Comparison of ENCODE assay signal across 8 cellular contexts in the genomic region with DNA sequence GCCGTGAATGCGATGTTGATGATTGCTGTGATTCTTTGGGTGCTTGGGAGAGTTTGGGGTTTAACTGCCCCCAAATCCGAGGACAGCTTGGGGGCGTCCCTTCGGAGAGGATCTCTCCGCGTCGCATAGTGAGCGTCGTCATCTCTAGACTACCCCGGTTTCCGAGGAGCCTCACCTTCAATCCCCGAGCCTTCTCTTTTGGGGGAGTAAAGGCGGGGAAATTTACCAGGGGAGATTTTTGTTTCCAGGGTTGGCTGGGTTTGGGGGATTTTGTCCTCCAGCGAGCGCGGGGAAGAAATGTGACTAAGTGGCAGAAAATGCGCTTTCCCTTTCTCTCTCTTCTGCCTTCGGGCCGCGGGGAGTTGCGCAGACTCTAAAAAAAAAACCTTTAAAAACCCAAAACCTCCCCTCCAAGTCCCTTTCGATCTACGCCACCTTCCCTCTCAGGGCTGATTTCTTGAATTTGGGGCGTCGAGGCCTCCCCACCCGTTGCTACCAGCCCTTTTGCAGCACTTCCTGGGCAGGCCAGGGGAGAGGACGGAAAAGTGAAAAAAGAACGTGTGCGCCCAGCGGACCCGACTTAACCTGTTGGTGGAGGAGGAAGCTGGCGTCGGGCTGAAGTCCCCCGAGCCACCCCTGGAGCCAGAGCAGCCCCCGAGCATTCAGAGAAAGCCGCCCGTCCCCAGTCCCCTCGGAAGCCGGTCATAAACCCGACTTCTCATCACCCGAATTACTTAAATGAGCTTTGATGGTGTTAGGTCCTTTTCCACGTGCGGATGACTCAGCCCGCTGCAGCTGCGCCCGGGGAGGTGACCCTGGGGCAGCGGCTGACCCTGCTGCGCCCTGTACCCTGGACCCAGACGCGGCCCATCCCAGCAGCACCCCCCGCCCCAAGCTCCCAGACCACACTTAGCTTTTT. TPM values are rescaled to one million over a fixed set of nuclear protein-coding genes. Genes with fewer than 3 reads are reported as not detected.
A peak's percentile ranks its signal among the peaks of the same experiment; 100 is the strongest.
DNase-seq lines count a peak whose midpoint lies in the region; ATAC-seq and TF ChIP-seq lines count a peak whose summit lies in the region.

No MANE protein-coding gene starts in this region.

- H3K27ac ChIP-seq in caudate nucleus (ENCODE audit: low read depth, low read length): peak overlapping the region; percentile 85
- H3K27ac ChIP-seq in right lobe of liver: peak overlapping the region in 2 of 3 donors; percentile 1 to 28
- H3K27ac ChIP-seq in subcutaneous abdominal adipose tissue (ENCODE audit: low read depth, low read length): peak overlapping the region; percentile 97

- DNase-seq in NOMO-1 treated with dmso at 0.1 percent for 144 hours (lab: John Stamatoyannopoulos, UW; ENCODE audit: unreplicated experiment): peak; percentile 29
- peak in 20 of 61 donors; percentile 10 to 61 (median 34) for DNase-seq in caudate nucleus (lab: John Stamatoyannopoulos, UW)
- DNase-seq in right lobe of liver: peak in 1 of 3 donors; percentile 75
- DNase-seq in GOT3 (lab: John Stamatoyannopoulos, UW): no peak
- no peak for DNase-seq in omental fat pad (ENCODE audit: low spot score)
- DNase-seq in DMS153 treated with DMSO at 0.1 percent for 48 hours (lab: John Stamatoyannopoulos, UW; ENCODE audit: unreplicated experiment): no peak

- TF ChIP-seq CTCF in right lobe of liver (IDR thresholded peaks at IDR 0.05) (no peak), omental fat pad (IDR thresholded peaks at IDR 0.05) (no peak)

- TF ChIP-seq POLR2A in right lobe of liver (IDR thresholded peaks at IDR 0.05): no peak

- intact Hi-C loops in right lobe of liver (cut with DNase I): no loop called here

- WGBS in right lobe of liver (ENCODE audit: insufficient coverage, low coverage, low lambda C conversion rate, missing lambda C conversion rate): 34% methylated on average over 36 of the region's 52 CpGs

- H3K9me3 ChIP-seq in ES-I3 (ENCODE audit: control insufficient read depth, insufficient read depth, low read length): no peaks in the 10 kb centered on the region
- no peaks in the 10 kb centered on the region for H3K9me3 ChIP-seq in right lobe of liver
- H3K9me3 ChIP-seq in subcutaneous abdominal adipose tissue (ENCODE audit: control insufficient read depth in 5 of 5, low read length in 5 of 5): no peaks in the 10 kb centered on the region

- peak overlapping the region in 1 of 3 donors; percentile 28 for H3K4me3 ChIP-seq in right lobe of liver
- peak overlapping the region; percentile 56 to 68 (median 65) for H3K4me3 ChIP-seq in subcutaneous abdominal adipose tissue (ENCODE audit: low read depth in 1 of 5, low read length in 5 of 5)

- peak overlapping the region; percentile 44 for H3K9ac ChIP-seq in ES-I3 (ENCODE audit: low read depth, low read length)
- H3K9ac ChIP-seq in subcutaneous abdominal adipose tissue (ENCODE audit: low read length in 5 of 5): peak overlapping the region; percentile 22 to 86 (median 83)

- H3K4me1 ChIP-seq in ES-I3 (ENCODE audit: insufficient read depth, low read length) (peaks cover 24% of the 10 kb centered on the region), right lobe of liver (peaks cover 0 to 35% (median 6%) of the 10 kb centered on the region in 4 donors), subcutaneous abdominal adipose tissue (ENCODE audit: control insufficient read depth in 5 of 5, insufficient read depth in 5 of 5, low read length in 5 of 5) (peaks cover 15 to 100% (median 97%) of the 10 kb centered on the region in 5 donors)

- ATAC-seq in right lobe of liver: peak; percentile 73 to 86 (median 82)
- ATAC-seq in omental fat pad (ENCODE audit: low FRiP score): no peak

- H3K27me3 ChIP-seq in right lobe of liver (no peaks in the 10 kb centered on the region), subcutaneous abdominal adipose tissue (ENCODE audit: control insufficient read depth in 5 of 5, insufficient read depth in 4 of 5, low read length in 5 of 5) (peaks cover 0 to 3% (median 0%) of the 10 kb centered on the region in 5 donors)

- H3K36me3 ChIP-seq in ES-I3 (ENCODE audit: insufficient read depth, low read length) (no peaks in the 10 kb centered on the region), right lobe of liver (no peaks in the 10 kb centered on the region), subcutaneous abdominal adipose tissue (ENCODE audit: control insufficient read depth in 5 of 5, insufficient read depth in 5 of 5, low read length in 5 of 5) (peaks cover 0 to 8% (median 5%) of the 10 kb centered on the region in 5 donors)

RNA-seq across cellular contexts. Expression of a gene that starts 17.7 kb away (rescaled TPM):
- total RNA-seq in right lobe of liver (10 to 100 TPM; 20.3 to 40.0 (median 26.7) TPM), omental fat pad (10 to 100 TPM; 39.5 to 53.1 (median 43.0) TPM)

RNA-seq across cellular contexts. Expression of a gene that starts 43.6 kb away (rescaled TPM):
- not detected for total RNA-seq in right lobe of liver
- total RNA-seq in omental fat pad: under 1 TPM in 1 of 4 donors, not detected in 3; 0.56 TPM

RNA-seq across cellular contexts. Expression of a gene that starts 55.9 kb away (rescaled TPM):
- 10 to 100 TPM in 3 of 6 experiments, 1 to 10 TPM in 3; 7.7 to 29.3 (median 10.0) TPM for total RNA-seq in right lobe of liver
- 10 to 100 TPM; 27.2 to 37.7 (median 32.8) TPM for total RNA-seq in omental fat pad

Comparison
In these comparisons a context has a peak if more than half of its experiments do, and no peak if none do; other contexts are left out.
1. H3K27ac ChIP-seq: peak in every context shown above with its lines; median percentile 97 in subcutaneous abdominal adipose tissue; 85 in caudate nucleus; 14 in right lobe of liver.